Comparison of ENCODE assay signal across 35 cellular contexts in genomic region chr2:199554026-199554425, GRCh38.
"Had no signal": no experiment of that assay in that cellular context is flagged by ENCODE, and none has a peak within 500 bp of the region (broad histone marks: within the 10 kb centered on the region; RNA-seq: fewer than 3 reads in every experiment).

No MANE protein-coding gene starts in this region.

- ATAC-seq: activated CD4-positive, CD25-positive, alpha-beta regulatory T cell treated with anti-CD3 and anti-CD28 coated beads, Interleukin-2, amount 50 U/mL, for 24 hours; activated CD8-positive, alpha-beta T cell treated with anti-CD3 and anti-CD28 coated beads for 36 hours; activated naive CD4-positive, alpha-beta T cell treated with anti-CD3 and anti-CD28 coated beads, Interleukin-2, amount 50 U/mL, for 72 hours; activated T-cell treated with anti-CD3 and anti-CD28 coated beads, Interleukin-2, amount 50 U/mL, for 4 hours; activated T-cell treated with anti-CD3 and anti-CD28 coated beads, Interleukin-2, amount 50 U/mL, for 72 hours; activated T-helper 17 cell treated with anti-CD3 and anti-CD28 coated beads, Interleukin-2, amount 50 U/mL, for 72 hours; body of pancreas; WTC11 had no signal

- H3K9me3 ChIP-seq: adrenal gland, body of pancreas, breast epithelium had no signal

- DNase-seq: activated CD4-positive, alpha-beta memory T cell treated with anti-CD3 and anti-CD28 coated beads for 36 hours; activated CD4-positive, alpha-beta T cell treated with anti-CD3 and anti-CD28 coated beads for 4 hours; activated CD4-positive, alpha-beta T cell treated with anti-CD3 and anti-CD28 coated beads, Interleukin-2, amount 10 ng/mL, durations not matched to agents 24 days and 14 days; activated CD4-positive, alpha-beta T cell treated with anti-CD3 and anti-CD28 coated beads, Interleukin-2, amount 50 U/mL, for 1 hour; activated CD4-positive, alpha-beta T cell treated with anti-CD3 and anti-CD28 coated beads, Interleukin-2, amount 50 U/mL, for 4 hours; activated CD4-positive, CD25-positive, alpha-beta regulatory T cell; activated CD8-positive, alpha-beta memory T cell treated with anti-CD3 and anti-CD28 coated beads, Interleukin-2, amount 50 U/mL, for 4 hours; activated CD8-positive, alpha-beta T cell treated with anti-CD3 and anti-CD28 coated beads for 36 hours; activated effector memory CD4-positive, alpha-beta T cell treated with anti-CD3 and anti-CD28 coated beads, Interleukin-2, amount 50 U/mL, for 16 hours; activated gamma-delta T cell treated with Interleukin-2 at 50 U/mL for 16 hours; activated naive CD4-positive, alpha-beta T cell; activated naive CD4-positive, alpha-beta T cell treated with anti-CD3 and anti-CD28 coated beads for 36 hours; activated naive CD4-positive, alpha-beta T cell treated with anti-CD3 and anti-CD28 coated beads, Interleukin-2, amount 50 U/mL, for 16 hours; activated naive CD8-positive, alpha-beta T cell treated with anti-CD3 and anti-CD28 coated beads for 36 hours; activated T-cell treated with anti-CD3 and anti-CD28 coated beads for 4 hours; activated T-cell treated with anti-CD3 and anti-CD28 coated beads, Interleukin-2, amount 50 U/mL, for 1 hour; activated T-cell treated with anti-CD3 and anti-CD28 coated beads, Interleukin-2, amount 50 U/mL, for 4 hours; activated T-cell treated with anti-CD3 and anti-CD28 coated beads, Interleukin-2, amount 50 U/mL, for 72 hours; adrenal gland; amniotic stem cell; aorta; body of pancreas; brain microvascular endothelial cell; central memory CD4-positive, alpha-beta T cell; T-helper 1 cell; T-helper 2 cell; T-helper 9 cell; WERI-Rb-1 had no signal

- H3K27me3 ChIP-seq: adrenal gland, body of pancreas, brain microvascular endothelial cell, breast epithelium had no signal

- H3K4me3 ChIP-seq: adrenal gland, body of pancreas, breast epithelium had no signal

- H3K4me1 ChIP-seq: adrenal gland, body of pancreas, breast epithelium had no signal

- H3K27ac ChIP-seq: adrenal gland, body of pancreas, brain microvascular endothelial cell, breast epithelium, WERI-Rb-1 had no signal

- H3K36me3 ChIP-seq: adrenal gland, brain microvascular endothelial cell, breast epithelium, WERI-Rb-1 had no signal

- FAIRE-seq: astrocyte, TTC549 had no signal
